8 cellular contexts compared by ENCODE assay signal in genomic region chr12:53299454-53300180, GRCh38. TPM values are rescaled to one million over a fixed set of nuclear protein-coding genes. Genes with fewer than 3 reads are reported as not detected.
DNase-seq lines count a peak whose midpoint lies in the region; ATAC-seq and TF ChIP-seq lines count a peak whose summit lies in the region.

TSS of gene MYG1 (plus strand) at chr12:53299695. CDS start at chr12:53299738, 43 bp downstream.

- 1% methylated on average over 49 of the region's 51 CpGs for WGBS in prostate gland

- TF ChIP-seq POLR2A in prostate gland (IDR thresholded peaks at IDR 0.05) = peak; percentile 20

- ATAC-seq in HG02678 (IDR thresholded peaks at IDR 0.05; ENCODE audit: unreplicated experiment) (peak; percentile 77), left ventricle myocardium superior (peak; percentile 81)

- no peaks in the 10 kb centered on the region for H3K9me3 ChIP-seq in prostate gland

- peak within 1 kb of the TSS; percentile 56 to 75 for H3K4me3 ChIP-seq in prostate gland

- peaks cover 0 to 7% of the 10 kb centered on the region in 2 donors for H3K36me3 ChIP-seq in prostate gland

- H3K27me3 ChIP-seq in prostate gland (replicated peaks; ENCODE audit: insufficient read depth) = no peaks in the 10 kb centered on the region

- DNase-seq in NCI-H146 (lab: John Stamatoyannopoulos, UW) (peak; percentile 94), amniotic stem cell (lab: John Stamatoyannopoulos, UW) (peak; percentile 26), left ventricle myocardium superior (peak; percentile 91), prostate gland (ENCODE audit: low spot score) (peak; percentile 75), ureter (ENCODE audit: low spot score) (peak; percentile 89)

- TF ChIP-seq CTCF in GM12873 (IDR thresholded peaks at IDR 0.05; ENCODE audit: insufficient read depth, low read depth, low read length, missing control alignments) = peak; percentile 30
- peak in 3 of 4 experiments; percentile 9 to 42 (median 41) for TF ChIP-seq CTCF in prostate gland (IDR thresholded peaks at IDR 0.05)

- intact Hi-C loops in T-helper 1 cell treated with Interleukin-12 subunit alpha and Interleukin-12 subunit beta and Interleukin-4 antibody, amounts not matched to agents 30 ng/mL and 1 ng/mL, for 36 hours (cut with micrococcal nuclease) = loop anchor here (1.0 kb wide), 8 partner anchors 22 to 152 kb away; partner anchors contain the start of genes AAAS, CSAD, ESPL1 and PRR13
- intact Hi-C loops in left ventricle myocardium superior (cut with micrococcal nuclease) = no loop called here
- intact Hi-C loops in prostate gland (cut with DNase I) = loop anchor here (5.0 kb wide), 1 partner anchor 47 kb away; a partner anchor contains a TSS

- peaks cover 9% of the 10 kb centered on the region for H3K4me1 ChIP-seq in prostate gland (replicated peaks)

- H3K27ac ChIP-seq in prostate gland = peak within 1 kb of the TSS in 1 of 2 donors; percentile 54

RNA-seq across cellular contexts. Expression of gene MYG1, which starts in this region (rescaled TPM):
- total RNA-seq in T-helper 1 cell treated with Interleukin-12 subunit alpha and Interleukin-12 subunit beta and Interleukin-4 antibody, amounts not matched to agents 30 ng/mL and 1 ng/mL, for 36 hours = 53.2 and 57.0 TPM in 2 replicates
- total RNA-seq in left ventricle myocardium superior (42.5 TPM), prostate gland (10 to 100 TPM; 48.1 to 75.4 TPM), ureter (50.0 TPM)

Comparison
In these comparisons a context has a peak if more than half of its experiments do, and no peak if none do; other contexts are left out.
1. DNase-seq: peak in every context shown above with its lines; median percentile 94 in NCI-H146; 91 in left ventricle myocardium superior; 89 in ureter; 75 in prostate gland; 26 in amniotic stem cell.